36 cellular contexts compared by ENCODE assay signal in the genomic region with DNA sequence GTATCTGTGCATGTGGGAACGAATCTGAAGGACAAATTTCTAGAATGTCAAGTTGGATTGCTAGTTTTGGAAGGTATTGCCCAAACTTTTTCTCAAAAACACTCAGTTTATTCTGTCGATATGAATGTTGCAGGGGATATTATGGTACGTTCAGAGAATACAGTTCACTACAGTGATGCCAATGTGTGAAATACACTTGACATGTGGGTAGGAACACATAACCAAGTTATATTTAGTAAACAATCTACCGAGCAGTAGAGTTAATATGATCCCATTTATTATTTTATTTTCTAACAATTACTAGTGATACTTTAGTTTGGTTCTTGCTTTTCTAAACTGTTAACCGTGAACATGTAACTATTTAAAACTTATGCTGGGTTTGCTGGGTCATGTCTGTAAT.
"Had no signal": no experiment of that assay in that cellular context is flagged by ENCODE, and none has a peak within 500 bp of the region (broad histone marks: within the 10 kb centered on the region; RNA-seq: fewer than 3 reads in every experiment).

No MANE protein-coding gene starts in this region.

- H3K27ac Mint-ChIP-seq: activated B cell treated with CpG ODN at 0.5 μM for 24 hours; activated CD4-positive, alpha-beta memory T cell treated with anti-CD3 and anti-CD28 coated beads for 36 hours; activated CD4-positive, alpha-beta T cell treated with anti-CD3 and anti-CD28 coated beads, Interleukin-2, amount 10 ng/mL, durations not matched to agents 24 days and 14 days; activated CD8-positive, alpha-beta T cell treated with anti-CD3 and anti-CD28 coated beads for 36 hours; activated naive CD4-positive, alpha-beta T cell treated with anti-CD3 and anti-CD28 coated beads for 36 hours; activated naive CD4-positive, alpha-beta T cell treated with anti-CD3 and anti-CD28 coated beads, Interleukin-2, amount 50 U/mL, for 72 hours; activated naive CD8-positive, alpha-beta T cell treated with anti-CD3 and anti-CD28 coated beads for 36 hours; activated T-cell treated with anti-CD3 and anti-CD28 coated beads, Interleukin-2, amount 50 U/mL, for 72 hours; activated T-helper 1 cell treated with anti-CD3 and anti-CD28 coated beads, Interleukin-12 subunit alpha, Interleukin-12 subunit beta, Interleukin-2, Interleukin-4 antibody, amounts not matched to agents 30 ng/mL and 10 ng/mL and 1 ng/mL, durations not matched to agents 14 hours and 24 hours and 36 hours; activated T-helper 17 cell treated with anti-CD3 and anti-CD28 coated beads, Interleukin-2, amount 50 U/mL, for 72 hours; T-helper 1 cell treated with Interleukin-12 subunit alpha and Interleukin-12 subunit beta and Interleukin-4 antibody, amounts not matched to agents 30 μg/mL and 1 μg/mL, for 36 hours; T-helper 2 cell treated with Interferon-gamma antibody and Interleukin-4, amounts not matched to agents 5 μg/mL and 100 μg/mL, for 36 hours had no signal

- H3K9me3 Mint-ChIP-seq: activated B cell treated with CpG ODN at 0.5 μM for 24 hours; activated CD4-positive, alpha-beta memory T cell treated with anti-CD3 and anti-CD28 coated beads for 36 hours; activated CD4-positive, alpha-beta T cell treated with anti-CD3 and anti-CD28 coated beads, Interleukin-2, amount 10 ng/mL, durations not matched to agents 24 days and 14 days; activated CD8-positive, alpha-beta T cell treated with anti-CD3 and anti-CD28 coated beads for 36 hours; activated naive CD4-positive, alpha-beta T cell treated with anti-CD3 and anti-CD28 coated beads for 36 hours; activated naive CD4-positive, alpha-beta T cell treated with anti-CD3 and anti-CD28 coated beads, Interleukin-2, amount 50 U/mL, for 72 hours; activated naive CD8-positive, alpha-beta T cell treated with anti-CD3 and anti-CD28 coated beads for 36 hours; activated T-cell treated with anti-CD3 and anti-CD28 coated beads, Interleukin-2, amount 50 U/mL, for 4 hours; activated T-cell treated with anti-CD3 and anti-CD28 coated beads, Interleukin-2, amount 50 U/mL, for 72 hours; activated T-helper 1 cell treated with anti-CD3 and anti-CD28 coated beads, Interleukin-12 subunit alpha, Interleukin-12 subunit beta, Interleukin-2, Interleukin-4 antibody, amounts not matched to agents 30 ng/mL and 10 ng/mL and 1 ng/mL, durations not matched to agents 14 hours and 24 hours and 36 hours; activated T-helper 17 cell treated with anti-CD3 and anti-CD28 coated beads, Interleukin-2, amount 50 U/mL, for 72 hours; T-helper 1 cell treated with Interleukin-12 subunit alpha and Interleukin-12 subunit beta and Interleukin-4 antibody, amounts not matched to agents 30 μg/mL and 1 μg/mL, for 36 hours; T-helper 2 cell treated with Interferon-gamma antibody and Interleukin-4, amounts not matched to agents 5 μg/mL and 100 μg/mL, for 36 hours had no signal

- DNase-seq: activated B cell treated with CpG ODN at 0.5 μM for 24 hours; activated CD4-positive, alpha-beta memory T cell treated with anti-CD3 and anti-CD28 coated beads for 36 hours; activated CD4-positive, alpha-beta T cell treated with anti-CD3 and anti-CD28 coated beads for 4 hours; activated CD4-positive, alpha-beta T cell treated with anti-CD3 and anti-CD28 coated beads, Interleukin-2, amount 10 ng/mL, durations not matched to agents 24 days and 14 days; activated CD4-positive, alpha-beta T cell treated with anti-CD3 and anti-CD28 coated beads, Interleukin-2, amount 50 U/mL, for 1 hour; activated CD4-positive, alpha-beta T cell treated with anti-CD3 and anti-CD28 coated beads, Interleukin-2, amount 50 U/mL, for 4 hours; activated CD4-positive, CD25-positive, alpha-beta regulatory T cell treated with anti-CD3 and anti-CD28 coated beads, Interleukin-2, amount 50 U/mL, for 72 hours; activated CD8-positive, alpha-beta memory T cell treated with anti-CD3 and anti-CD28 coated beads, Interleukin-2, amount 50 U/mL, for 4 hours; activated CD8-positive, alpha-beta T cell treated with anti-CD3 and anti-CD28 coated beads for 36 hours; activated effector memory CD4-positive, alpha-beta T cell treated with anti-CD3 and anti-CD28 coated beads, Interleukin-2, amount 50 U/mL, for 16 hours; activated gamma-delta T cell treated with Interleukin-2 at 50 U/mL for 16 hours; activated naive CD4-positive, alpha-beta T cell; activated naive CD4-positive, alpha-beta T cell treated with anti-CD3 and anti-CD28 coated beads for 36 hours; activated naive CD4-positive, alpha-beta T cell treated with anti-CD3 and anti-CD28 coated beads, Interleukin-2, amount 50 U/mL, for 16 hours; activated naive CD8-positive, alpha-beta T cell treated with anti-CD3 and anti-CD28 coated beads for 36 hours; activated T-cell treated with anti-CD3 and anti-CD28 coated beads for 4 hours; activated T-cell treated with anti-CD3 and anti-CD28 coated beads, Interleukin-2, amount 50 U/mL, for 1 hour; activated T-cell treated with anti-CD3 and anti-CD28 coated beads, Interleukin-2, amount 50 U/mL, for 4 hours; activated T-cell treated with anti-CD3 and anti-CD28 coated beads, Interleukin-2, amount 50 U/mL, for 72 hours; adrenal gland; amniotic stem cell; aorta; body of pancreas; brain microvascular endothelial cell; central memory CD4-positive, alpha-beta T cell; SW 1271; T-helper 1 cell; T-helper 2 cell; T-helper 9 cell had no signal

- H3K4me1 Mint-ChIP-seq: activated B cell treated with CpG ODN at 0.5 μM for 24 hours; activated CD4-positive, alpha-beta T cell treated with anti-CD3 and anti-CD28 coated beads, Interleukin-2, amount 10 ng/mL, durations not matched to agents 24 days and 14 days; activated naive CD8-positive, alpha-beta T cell treated with anti-CD3 and anti-CD28 coated beads for 36 hours; activated T-helper 17 cell treated with anti-CD3 and anti-CD28 coated beads, Interleukin-2, amount 50 U/mL, for 72 hours had no signal

- H3K36me3 Mint-ChIP-seq: activated CD4-positive, alpha-beta memory T cell treated with anti-CD3 and anti-CD28 coated beads for 36 hours; activated naive CD4-positive, alpha-beta T cell treated with anti-CD3 and anti-CD28 coated beads, Interleukin-2, amount 50 U/mL, for 72 hours; activated naive CD8-positive, alpha-beta T cell treated with anti-CD3 and anti-CD28 coated beads for 36 hours had no signal

- H3K27ac ChIP-seq: adrenal gland, body of pancreas, brain microvascular endothelial cell, breast epithelium, VCaP had no signal

- H3K4me3 ChIP-seq: adrenal gland, body of pancreas, breast epithelium had no signal

- H3K4me1 ChIP-seq: adrenal gland had no signal

- H3K4me3 Mint-ChIP-seq: activated B cell treated with CpG ODN at 0.5 μM for 24 hours; activated CD4-positive, alpha-beta memory T cell treated with anti-CD3 and anti-CD28 coated beads for 36 hours; activated CD4-positive, alpha-beta T cell treated with anti-CD3 and anti-CD28 coated beads, Interleukin-2, amount 10 ng/mL, durations not matched to agents 24 days and 14 days; activated CD8-positive, alpha-beta T cell treated with anti-CD3 and anti-CD28 coated beads for 36 hours; activated naive CD4-positive, alpha-beta T cell treated with anti-CD3 and anti-CD28 coated beads for 36 hours; activated naive CD8-positive, alpha-beta T cell treated with anti-CD3 and anti-CD28 coated beads for 36 hours; activated T-cell treated with anti-CD3 and anti-CD28 coated beads, Interleukin-2, amount 50 U/mL, for 4 hours; activated T-cell treated with anti-CD3 and anti-CD28 coated beads, Interleukin-2, amount 50 U/mL, for 72 hours; activated T-helper 1 cell treated with anti-CD3 and anti-CD28 coated beads, Interleukin-12 subunit alpha, Interleukin-12 subunit beta, Interleukin-2, Interleukin-4 antibody, amounts not matched to agents 30 ng/mL and 10 ng/mL and 1 ng/mL, durations not matched to agents 14 hours and 24 hours and 36 hours; activated T-helper 17 cell treated with anti-CD3 and anti-CD28 coated beads, Interleukin-2, amount 50 U/mL, for 72 hours; T-helper 1 cell treated with Interleukin-12 subunit alpha and Interleukin-12 subunit beta and Interleukin-4 antibody, amounts not matched to agents 30 μg/mL and 1 μg/mL, for 36 hours; T-helper 2 cell treated with Interferon-gamma antibody and Interleukin-4, amounts not matched to agents 5 μg/mL and 100 μg/mL, for 36 hours had no signal

- H3K9me3 ChIP-seq: adrenal gland, body of pancreas, breast epithelium had no signal

- ATAC-seq: activated CD8-positive, alpha-beta T cell treated with anti-CD3 and anti-CD28 coated beads for 36 hours; activated naive CD4-positive, alpha-beta T cell treated with anti-CD3 and anti-CD28 coated beads, Interleukin-2, amount 50 U/mL, for 72 hours; activated T-cell treated with anti-CD3 and anti-CD28 coated beads, Interleukin-2, amount 50 U/mL, for 4 hours; activated T-cell treated with anti-CD3 and anti-CD28 coated beads, Interleukin-2, amount 50 U/mL, for 72 hours; activated T-helper 17 cell treated with anti-CD3 and anti-CD28 coated beads, Interleukin-2, amount 50 U/mL, for 72 hours; body of pancreas had no signal

- H3K36me3 ChIP-seq: adrenal gland, brain microvascular endothelial cell, breast epithelium had no signal

- H3K27me3 ChIP-seq: adrenal gland, body of pancreas, brain microvascular endothelial cell, breast epithelium had no signal
